Comparison of ENCODE assay signal across 26 cellular contexts in the genomic region with DNA sequence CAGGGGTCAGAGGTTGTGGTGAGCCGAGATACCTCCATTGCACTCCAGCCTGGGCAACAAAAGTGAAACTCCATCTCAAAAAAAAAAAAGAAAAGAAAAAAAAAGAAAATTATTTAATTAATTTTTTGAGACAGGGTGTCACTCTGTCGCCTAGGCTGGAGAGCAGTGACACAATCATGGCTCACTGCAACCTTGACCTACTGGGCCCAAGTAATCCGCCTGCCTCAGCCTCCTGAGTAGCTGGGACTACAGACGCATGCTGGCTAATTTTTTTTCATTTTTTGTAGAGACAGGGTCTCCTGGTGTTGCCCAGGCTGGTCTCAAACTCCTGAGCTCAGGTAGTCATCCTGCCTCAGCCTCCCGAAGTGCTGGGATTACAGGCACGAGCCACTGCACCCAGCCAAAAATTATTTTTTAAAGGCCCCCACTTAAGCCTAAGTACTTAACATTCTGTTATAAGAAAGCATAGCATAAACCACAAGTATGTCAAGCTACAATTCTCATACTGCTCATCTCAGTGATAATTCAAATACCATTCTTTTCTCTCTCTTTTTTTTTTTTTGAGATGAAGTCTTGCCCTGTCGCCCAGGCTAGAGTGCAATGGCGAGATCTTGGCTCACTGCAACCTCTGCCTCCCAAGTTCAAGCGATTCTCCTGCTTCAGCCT. TPM values are rescaled to one million over a fixed set of nuclear protein-coding genes. Genes with fewer than 3 reads are reported as not detected.
DNase-seq lines count a peak whose midpoint lies in the region; ATAC-seq and TF ChIP-seq lines count a peak whose summit lies in the region.
"Had no signal": no experiment of that assay in that cellular context is flagged by ENCODE, and none has a peak within 500 bp of the region (broad histone marks: within the 10 kb centered on the region; RNA-seq: fewer than 3 reads in every experiment).

No MANE protein-coding gene starts in this region.

- no CpG with 5 or more reads among the region's 9 CpGs for WGBS in H9 (ENCODE audit: extremely low coverage, insufficient read length, low lambda C conversion rate)
- 61% methylated on average over 7 of the region's 9 CpGs for WGBS in right lobe of liver (ENCODE audit: insufficient coverage, low coverage, low lambda C conversion rate, missing lambda C conversion rate)
- 94% methylated on average over 9 of the region's 9 CpGs for WGBS in lower leg skin, 2 donors

- H3K27ac Mint-ChIP-seq in CD4-positive, CD25-positive, alpha-beta regulatory T cell = peak overlapping the region in 2 of 3 donors; percentile 77 to 79
- H3K27ac Mint-ChIP-seq in H9 (peak overlapping the region in 2 of 3 experiments; percentile 26 to 59; a peak in 4 of 7 replicates), chondrocyte (ENCODE audit: unreplicated experiment) (peak overlapping the region; percentile 47)
- H3K27ac Mint-ChIP-seq: memory B cell; neural progenitor cell; stimulated activated naive CD8-positive, alpha-beta T cell treated with anti-CD3 and anti-CD28 coated beads, Interleukin-15, amount 100 ng/mL, for 72 hours had no signal

- no peak overlapping the region for H2BK5ac ChIP-seq in H9 (ENCODE audit: insufficient read length, low read length)

- no peak overlapping the region for H2BK15ac ChIP-seq in H9 (ENCODE audit: low read depth, low read length)

- H2BK20ac ChIP-seq in H9 (ENCODE audit: low read depth, low read length, poor library complexity, severe bottlenecking) = no peak overlapping the region

- no peak overlapping the region for H3K56ac ChIP-seq in H9 (ENCODE audit: insufficient read length, low read depth, low read length)

- no peak overlapping the region for H3K4me3 ChIP-seq in CD4-positive, CD25-positive, alpha-beta regulatory T cell (ENCODE audit: low read depth, low read length)
- H3K4me3 ChIP-seq in right lobe of liver = no peak overlapping the region
- H3K4me3 ChIP-seq in colonic mucosa = no peak overlapping the region
- no peak overlapping the region for H3K4me3 ChIP-seq in lower leg skin (ENCODE audit: low read depth, poor library complexity, severe bottlenecking)
- H3K4me3 ChIP-seq: gastroesophageal sphincter, HAP-1, neural progenitor cell, PC-9, spleen, thyroid gland, vagina had no signal

- H2BK120ac ChIP-seq in H9 (ENCODE audit: low read depth, low read length, poor library complexity, severe bottlenecking) = no peak overlapping the region

- H3K79me2 ChIP-seq in H9 (ENCODE audit: insufficient read depth, low read length) = peaks cover 10% of the 10 kb centered on the region; the same call in 1 of the 2 replicates

- no peak overlapping the region for H3K4ac ChIP-seq in H9 (ENCODE audit: low read depth, low read length)

- H3K4me1 Mint-ChIP-seq in CD4-positive, CD25-positive, alpha-beta regulatory T cell = peaks cover 37 to 69% (median 46%) of the 10 kb centered on the region in 4 donors
- H3K4me1 Mint-ChIP-seq in H9 = peaks cover 0 to 2% of the 10 kb centered on the region in 2 experiments; a peak in 2 of 4 replicates
- peaks cover 22% of the 10 kb centered on the region for H3K4me1 Mint-ChIP-seq in chondrocyte (ENCODE audit: low read depth)
- H3K4me1 Mint-ChIP-seq: neural progenitor cell had no signal

- H4K5ac ChIP-seq in H9 (ENCODE audit: insufficient read length, low read depth, low read length) = no peak overlapping the region

- no peak overlapping the region for H2AK5ac ChIP-seq in H9 (ENCODE audit: insufficient read length, low read length)

- H2AFZ ChIP-seq in H9 (ENCODE audit: low read length) = no peak overlapping the region
- H2AFZ ChIP-seq: neural progenitor cell, parathyroid adenoma, PC-9 had no signal

- H3K23ac ChIP-seq in H9 (ENCODE audit: insufficient read length, low read depth, low read length) = no peak overlapping the region

- H4K8ac ChIP-seq in H9 (replicated peaks; ENCODE audit: insufficient read length, low read depth, low read length) = no peak overlapping the region

- H3K27ac ChIP-seq in CD4-positive, CD25-positive, alpha-beta regulatory T cell (ENCODE audit: insufficient read depth, low read length, poor library complexity, severe bottlenecking) = no peak overlapping the region
- H3K27ac ChIP-seq in H9 (ENCODE audit: insufficient read length, low read depth, low read length) = no peak overlapping the region
- H3K27ac ChIP-seq in right lobe of liver = peak overlapping the region; percentile 67 to 87 (median 85)
- H3K27ac ChIP-seq in colonic mucosa = no peak overlapping the region
- H3K27ac ChIP-seq: gastroesophageal sphincter, neural progenitor cell, parathyroid adenoma, PC-9, thyroid gland, vagina had no signal

- H3K4me1 ChIP-seq in CD4-positive, CD25-positive, alpha-beta regulatory T cell (ENCODE audit: control insufficient read depth, insufficient read depth, low read length, poor library complexity, severe bottlenecking) = peaks cover 11% of the 10 kb centered on the region
- H3K4me1 ChIP-seq in H9 (ENCODE audit: insufficient read depth, low read length) (no peaks in the 10 kb centered on the region; the same call in 1 of the 2 replicates), right lobe of liver (peaks cover 0 to 61% (median 17%) of the 10 kb centered on the region in 4 donors), colonic mucosa (no peaks in the 10 kb centered on the region)
- H3K4me1 ChIP-seq: neural progenitor cell, parathyroid adenoma had no signal

- H4K91ac ChIP-seq in H9 (ENCODE audit: insufficient read length, low read depth, low read length) = no peak overlapping the region

- no peaks in the 10 kb centered on the region for H3K9me3 Mint-ChIP-seq in CD4-positive, CD25-positive, alpha-beta regulatory T cell
- H3K9me3 Mint-ChIP-seq in H9 (no peaks in the 10 kb centered on the region), chondrocyte (ENCODE audit: low read depth) (no peaks in the 10 kb centered on the region)
- H3K9me3 Mint-ChIP-seq: activated naive CD8-positive, alpha-beta T cell treated with anti-CD3 and anti-CD28 coated beads, Interleukin-2, amount 50 U/mL, for 24 hours; memory B cell; neural progenitor cell; stimulated activated naive CD8-positive, alpha-beta T cell treated with anti-CD3 and anti-CD28 coated beads, Interleukin-15, amount 100 ng/mL, for 72 hours had no signal

- intact Hi-C loops in right lobe of liver (cut with DNase I) = no loop called here
- intact Hi-C loops in colonic mucosa (cut with DNase I) = no loop called here
- intact Hi-C loops in lower leg skin (cut with DNase I; ENCODE audit: low total_unique reads) = no loop called here

- H3K9ac ChIP-seq in H9 (ENCODE audit: extremely low read depth, insufficient read length, low read length) = no peak overlapping the region
- H3K9ac ChIP-seq in colonic mucosa (ENCODE audit: low read depth in 2 of 2, low read length in 2 of 2) = no peak overlapping the region
- H3K9ac ChIP-seq: neural progenitor cell, parathyroid adenoma had no signal

- no peaks in the 10 kb centered on the region for H3K27me3 ChIP-seq in CD4-positive, CD25-positive, alpha-beta regulatory T cell (ENCODE audit: control insufficient read depth, insufficient read depth, low read length)
- H3K27me3 ChIP-seq in H9 (ENCODE audit: insufficient read depth, low read length) (no peaks in the 10 kb centered on the region), right lobe of liver (no peaks in the 10 kb centered on the region), colonic mucosa (no peaks in the 10 kb centered on the region)
- H3K27me3 ChIP-seq: gastroesophageal sphincter, neural progenitor cell, spleen, thyroid gland, vagina had no signal

- H3K4me3 Mint-ChIP-seq in CD4-positive, CD25-positive, alpha-beta regulatory T cell = no peak overlapping the region
- H3K4me3 Mint-ChIP-seq in H9 = no peak overlapping the region; a peak in 1 of 5 replicates
- H3K4me3 Mint-ChIP-seq in chondrocyte (ENCODE audit: unreplicated experiment) = no peak overlapping the region
- H3K4me3 Mint-ChIP-seq: activated naive CD8-positive, alpha-beta T cell treated with anti-CD3 and anti-CD28 coated beads, Interleukin-2, amount 50 U/mL, for 24 hours; memory B cell; neural progenitor cell; stimulated activated naive CD8-positive, alpha-beta T cell treated with anti-CD3 and anti-CD28 coated beads, Interleukin-15, amount 100 ng/mL, for 72 hours had no signal

- no peak overlapping the region for H3K14ac ChIP-seq in H9 (ENCODE audit: insufficient read depth, low read length)

- peaks cover 8% of the 10 kb centered on the region for H3K36me3 Mint-ChIP-seq in CD4-positive, CD25-positive, alpha-beta regulatory T cell
- H3K36me3 Mint-ChIP-seq in H9 (ENCODE audit: insufficient read depth in 1 of 3, low read depth in 3 of 3) = peaks cover 26 to 61% (median 59%) of the 10 kb centered on the region in 3 experiments; a peak in 6 of 7 replicates
- H3K36me3 Mint-ChIP-seq in chondrocyte (ENCODE audit: low read depth) = peaks cover 3% of the 10 kb centered on the region

- peaks cover 23% of the 10 kb centered on the region for H3K36me3 ChIP-seq in CD4-positive, CD25-positive, alpha-beta regulatory T cell (ENCODE audit: control insufficient read depth, insufficient read depth, low read length)
- H3K36me3 ChIP-seq in right lobe of liver = no peaks in the 10 kb centered on the region
- no peaks in the 10 kb centered on the region for H3K36me3 ChIP-seq in colonic mucosa

- H3K18ac ChIP-seq in H9 (ENCODE audit: insufficient read length, low read depth, low read length) = no peak overlapping the region

- H3K27me3 Mint-ChIP-seq in CD4-positive, CD25-positive, alpha-beta regulatory T cell = no peaks in the 10 kb centered on the region
- H3K27me3 Mint-ChIP-seq in H9 (ENCODE audit: low read depth) = no peaks in the 10 kb centered on the region
- H3K27me3 Mint-ChIP-seq in chondrocyte (ENCODE audit: low read depth) = no peaks in the 10 kb centered on the region
- H3K27me3 Mint-ChIP-seq: activated naive CD8-positive, alpha-beta T cell treated with anti-CD3 and anti-CD28 coated beads, Interleukin-2, amount 50 U/mL, for 24 hours; memory B cell; stimulated activated naive CD8-positive, alpha-beta T cell treated with anti-CD3 and anti-CD28 coated beads, Interleukin-15, amount 100 ng/mL, for 72 hours had no signal

- H3K23me2 ChIP-seq in H9 (ENCODE audit: insufficient read length, low read depth, low read length, poor library complexity, severe bottlenecking) = no peaks in the 10 kb centered on the region

- no peaks in the 10 kb centered on the region for H3K9me3 ChIP-seq in CD4-positive, CD25-positive, alpha-beta regulatory T cell (ENCODE audit: control insufficient read depth in 2 of 2, low read length in 2 of 2)
- H3K9me3 ChIP-seq in H9 (ENCODE audit: control insufficient read depth, low read depth, low read length) (no peaks in the 10 kb centered on the region), right lobe of liver (no peaks in the 10 kb centered on the region), colonic mucosa (no peaks in the 10 kb centered on the region)
- H3K9me3 ChIP-seq: gastroesophageal sphincter, HAP-1, spleen, thyroid gland, vagina had no signal

- no peak for DNase-seq in CD4-positive, CD25-positive, alpha-beta regulatory T cell
- no peak for DNase-seq in H9
- no peak for DNase-seq in chondrocyte (ENCODE audit: low spot score)
- DNase-seq in right lobe of liver = no peak
- no peak for DNase-seq in colonic mucosa
- DNase-seq in hippocampal formation (lab: John Stamatoyannopoulos, UW) = no peak
- no peak for DNase-seq in lower leg skin (ENCODE audit: low spot score in 2 of 2)
- DNase-seq: activated CD4-positive, alpha-beta T cell treated with anti-CD3 and anti-CD28 coated beads for 48 hours; activated gamma-delta T cell treated with Interleukin-2 at 50 U/mL for 16 hours; activated naive CD8-positive, alpha-beta T cell treated with anti-CD3 and anti-CD28 coated beads, Interleukin-2, amount 50 U/mL, for 24 hours; activated T-cell treated with anti-CD3 and anti-CD28 coated beads, Interleukin-2, amount 50 U/mL, for 1 hour; NCI-H1417 treated with DMSO at 0.1 percent for 48 hours; NCI-H2081; NCI-H226; PC-9; right cardiac atrium; SHP77; spleen; stimulated activated naive CD8-positive, alpha-beta T cell treated with anti-CD3 and anti-CD28 coated beads, Interleukin-15, amount 100 ng/mL, for 72 hours; thyroid gland had no signal

- TF ChIP-seq POLR2A in right lobe of liver (IDR thresholded peaks at IDR 0.05) = no peak
- no peak for TF ChIP-seq POLR2A in lower leg skin (IDR thresholded peaks at IDR 0.05)

- H3K4me2 ChIP-seq in H9 (ENCODE audit: insufficient read depth, insufficient read length, low read length) = no peak overlapping the region
- H3K4me2 ChIP-seq: neural progenitor cell, PC-9 had no signal

- no peak for ATAC-seq in CD4-positive, CD25-positive, alpha-beta regulatory T cell (ENCODE audit: low read depth in 2 of 2)
- ATAC-seq in right lobe of liver = peak; percentile 37 to 53 (median 47)
- ATAC-seq: activated naive CD8-positive, alpha-beta T cell treated with anti-CD3 and anti-CD28 coated beads, Interleukin-2, amount 50 U/mL, for 24 hours; gastroesophageal sphincter; right cardiac atrium; stimulated activated naive CD8-positive, alpha-beta T cell treated with anti-CD3 and anti-CD28 coated beads, Interleukin-15, amount 100 ng/mL, for 72 hours had no signal

- H3K79me1 ChIP-seq in H9 (ENCODE audit: insufficient read depth, low read depth, low read length, poor library complexity, severe bottlenecking) = peaks cover 2% of the 10 kb centered on the region

- H3T11ph ChIP-seq in H9 (ENCODE audit: low read length) = no peak overlapping the region

- TF ChIP-seq CTCF in H9 (conservative IDR thresholded peaks at IDR 0.05) (no peak), chondrocyte (IDR thresholded peaks at IDR 0.05) (no peak), right lobe of liver (IDR thresholded peaks at IDR 0.05) (no peak), colonic mucosa (IDR thresholded peaks at IDR 0.05) (no peak), lower leg skin (IDR thresholded peaks at IDR 0.05) (no peak)

- H4K20me1 ChIP-seq in H9 (ENCODE audit: control insufficient read depth, insufficient read depth, insufficient read length) = no peaks in the 10 kb centered on the region

- no peak overlapping the region for H2BK12ac ChIP-seq in H9 (ENCODE audit: insufficient read length, low read depth, low read length)

RNA-seq across cellular contexts. Expression of a gene that starts 19.9 kb away (rescaled TPM):
- total RNA-seq in CD4-positive, CD25-positive, alpha-beta regulatory T cell = 72.0 TPM
- polyA plus RNA-seq in CD4-positive, CD25-positive, alpha-beta regulatory T cell = 10 to 100 TPM; 12.9 to 15.8 (median 13.3) TPM
- total RNA-seq in H9 (2021) (414 and 427 TPM in 2 replicates), chondrocyte (189 to 223 TPM (median 203 TPM) in 3 replicates), right lobe of liver (10 to 100 TPM; 32.8 to 91.1 (median 68.6) TPM), colonic mucosa (100 to 1,000 TPM; 117 to 123 TPM), lower leg skin (100 to 1,000 TPM in 1 of 4 donors, 10 to 100 TPM in 3; 49.5 to 143 (median 66.0) TPM)

RNA-seq across cellular contexts. Expression of a gene that starts 45.2 kb away (rescaled TPM):
- 37.0 TPM for total RNA-seq in CD4-positive, CD25-positive, alpha-beta regulatory T cell
- polyA plus RNA-seq in CD4-positive, CD25-positive, alpha-beta regulatory T cell = 100 to 1,000 TPM in 1 of 4 donors, 10 to 100 TPM in 3; 94.9 to 119 (median 98.6) TPM
- total RNA-seq in H9 (2021) (4.2 and 4.4 TPM in 2 replicates), chondrocyte (17.6 to 27.4 TPM (median 25.5 TPM) in 3 replicates), right lobe of liver (10 to 100 TPM; 16.4 to 26.8 (median 21.2) TPM), colonic mucosa (10 to 100 TPM in 1 of 2 donors, 1 to 10 TPM in 1; 7.5 to 10.2 TPM), lower leg skin (10 to 100 TPM in 2 of 4 donors, 1 to 10 TPM in 2; 5.3 to 11.5 (median 9.8) TPM)

RNA-seq across cellular contexts. Expression of a gene that starts 49.8 kb away (rescaled TPM):
- total RNA-seq in CD4-positive, CD25-positive, alpha-beta regulatory T cell = 0.74 TPM
- not detected for polyA plus RNA-seq in CD4-positive, CD25-positive, alpha-beta regulatory T cell
- total RNA-seq in H9 (2021) (16.7 TPM in 2 replicates), chondrocyte (1.6 to 2.9 TPM (median 2.9 TPM) in 3 replicates), right lobe of liver (10 to 100 TPM in 2 of 6 experiments, 1 to 10 TPM in 4; 6.9 to 27.0 (median 7.9) TPM), colonic mucosa (10 to 100 TPM; 17.9 to 29.6 TPM), lower leg skin (1 to 10 TPM; 1.9 to 5.1 (median 3.1) TPM)

Comparison
In these comparisons a context has a peak if more than half of its experiments do, and no peak if none do; other contexts are left out.
1. ATAC-seq: peak in right lobe of liver (4 of 4); none in CD4-positive, CD25-positive, alpha-beta regulatory T cell (0 of 2).
2. H3K27ac ChIP-seq: peak in right lobe of liver (3 of 3); none in CD4-positive, CD25-positive, alpha-beta regulatory T cell (single experiment), H9 (single experiment) and colonic mucosa (single experiment).
3. Peak in every context shown above with its lines, with median percentiles within 50 percentile points of each other: H3K27ac Mint-ChIP-seq.